In the genomic region with DNA sequence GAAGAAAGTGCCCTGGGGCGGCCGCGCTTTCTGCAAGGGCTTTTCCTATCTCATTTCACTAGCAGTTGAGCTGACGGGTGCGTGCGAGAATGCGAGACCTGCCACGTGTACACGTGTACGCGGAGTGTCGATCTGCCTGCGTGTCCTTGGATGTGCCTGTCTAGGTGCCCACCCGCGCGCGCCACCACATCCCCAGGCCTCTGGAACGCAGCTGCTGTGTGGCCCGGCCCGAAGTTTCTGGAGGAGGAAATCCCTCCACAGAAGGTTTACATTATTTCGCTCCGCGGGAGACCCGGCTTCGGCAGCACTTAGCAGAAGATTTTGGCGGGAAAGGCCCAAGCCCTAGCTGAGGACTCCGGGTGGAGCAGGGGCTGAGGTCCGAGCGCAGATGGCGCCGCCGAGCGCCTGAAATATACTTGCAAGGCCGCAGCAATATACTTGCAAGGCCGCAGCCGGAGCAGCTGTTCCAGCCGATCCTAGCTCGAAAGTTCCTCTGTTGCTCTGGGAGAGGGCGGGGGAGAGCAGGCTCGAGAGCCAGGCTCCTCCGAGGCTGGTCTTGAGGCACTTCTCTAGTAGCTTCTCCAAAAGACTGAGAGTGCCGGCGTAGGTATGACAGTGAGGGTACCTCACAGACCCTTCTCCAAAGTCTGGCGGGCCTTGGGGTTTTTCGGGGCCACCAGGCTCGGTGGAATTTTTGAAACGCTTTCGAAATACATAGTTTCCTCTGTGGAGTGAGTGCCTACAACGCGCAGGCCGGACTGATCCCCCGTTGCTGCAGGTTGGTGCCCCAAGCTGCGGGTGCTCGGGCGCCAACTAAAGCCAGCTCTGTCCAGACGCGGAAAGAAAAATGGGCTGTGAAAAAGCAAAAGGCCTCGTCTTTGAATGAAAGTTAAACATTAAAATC, we compare ENCODE assay signal across 1 cellular context.
TF ChIP-seq lines count a peak whose summit lies in the region.

No MANE protein-coding gene starts in this region.

TF ChIP-seq in WTC11, 78 proteins besides CTCF, POLR2A, EP300 and RAD21 (continued from another document):
- TF ChIP-seq, protein P1, sequence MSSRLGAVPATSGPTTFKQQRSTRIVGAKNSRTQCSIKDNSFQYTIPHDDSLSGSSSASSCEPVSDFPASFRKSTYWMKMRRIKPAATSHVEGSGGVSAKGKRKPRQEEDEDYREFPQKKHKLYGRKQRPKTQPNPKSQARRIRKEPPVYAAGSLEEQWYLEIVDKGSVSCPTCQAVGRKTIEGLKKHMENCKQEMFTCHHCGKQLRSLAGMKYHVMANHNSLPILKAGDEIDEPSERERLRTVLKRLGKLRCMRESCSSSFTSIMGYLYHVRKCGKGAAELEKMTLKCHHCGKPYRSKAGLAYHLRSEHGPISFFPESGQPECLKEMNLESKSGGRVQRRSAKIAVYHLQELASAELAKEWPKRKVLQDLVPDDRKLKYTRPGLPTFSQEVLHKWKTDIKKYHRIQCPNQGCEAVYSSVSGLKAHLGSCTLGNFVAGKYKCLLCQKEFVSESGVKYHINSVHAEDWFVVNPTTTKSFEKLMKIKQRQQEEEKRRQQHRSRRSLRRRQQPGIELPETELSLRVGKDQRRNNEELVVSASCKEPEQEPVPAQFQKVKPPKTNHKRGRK (CRISPR knock-in tag; IDR thresholded peaks at IDR 0.05; ENCODE audit: borderline replicate concordance) = 0 out of 2 replicates have a peak, but pooled peaks have one; percentile 35
- TF ChIP-seq SP1 (CRISPR knock-in tag; conservative IDR thresholded peaks at IDR 0.05) = 0 out of 2 replicates have a peak, but pooled peaks have one; percentile 32
- TF ChIP-seq FOXJ3 (CRISPR knock-in tag; IDR thresholded peaks at IDR 0.05; ENCODE audit: borderline replicate concordance) = peak; percentile 34; the same call in 1 of the 2 replicates
- 0 out of 2 replicates have a peak, but pooled peaks have one; percentile 23 for TF ChIP-seq TP53 (CRISPR knock-in tag; IDR thresholded peaks at IDR 0.05)
- TF ChIP-seq, protein P2, sequence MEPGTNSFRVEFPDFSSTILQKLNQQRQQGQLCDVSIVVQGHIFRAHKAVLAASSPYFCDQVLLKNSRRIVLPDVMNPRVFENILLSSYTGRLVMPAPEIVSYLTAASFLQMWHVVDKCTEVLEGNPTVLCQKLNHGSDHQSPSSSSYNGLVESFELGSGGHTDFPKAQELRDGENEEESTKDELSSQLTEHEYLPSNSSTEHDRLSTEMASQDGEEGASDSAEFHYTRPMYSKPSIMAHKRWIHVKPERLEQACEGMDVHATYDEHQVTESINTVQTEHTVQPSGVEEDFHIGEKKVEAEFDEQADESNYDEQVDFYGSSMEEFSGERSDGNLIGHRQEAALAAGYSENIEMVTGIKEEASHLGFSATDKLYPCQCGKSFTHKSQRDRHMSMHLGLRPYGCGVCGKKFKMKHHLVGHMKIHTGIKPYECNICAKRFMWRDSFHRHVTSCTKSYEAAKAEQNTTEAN (CRISPR knock-in tag; IDR thresholded peaks at IDR 0.05) = peak; percentile 89; the same call in 1 of the 2 replicates
- no peak for TF ChIP-seq NR3C1 (CRISPR knock-in tag; conservative IDR thresholded peaks at IDR 0.05; ENCODE audit: low read depth)
- TF ChIP-seq, protein P3, sequence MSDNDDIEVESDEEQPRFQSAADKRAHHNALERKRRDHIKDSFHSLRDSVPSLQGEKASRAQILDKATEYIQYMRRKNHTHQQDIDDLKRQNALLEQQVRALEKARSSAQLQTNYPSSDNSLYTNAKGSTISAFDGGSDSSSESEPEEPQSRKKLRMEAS (CRISPR knock-in tag; IDR thresholded peaks at IDR 0.05) = peak; percentile 95
- no peak for TF ChIP-seq ZNF423 (CRISPR knock-in tag; IDR thresholded peaks at IDR 0.05)
- peak; percentile 94 for TF ChIP-seq FOXP1 (CRISPR knock-in tag; IDR thresholded peaks at IDR 0.05; ENCODE audit: borderline replicate concordance)
- TF ChIP-seq CREM (CRISPR knock-in tag; IDR thresholded peaks at IDR 0.05) = peak; percentile 45; the same call in 1 of the 2 replicates
- TF ChIP-seq, protein P4, sequence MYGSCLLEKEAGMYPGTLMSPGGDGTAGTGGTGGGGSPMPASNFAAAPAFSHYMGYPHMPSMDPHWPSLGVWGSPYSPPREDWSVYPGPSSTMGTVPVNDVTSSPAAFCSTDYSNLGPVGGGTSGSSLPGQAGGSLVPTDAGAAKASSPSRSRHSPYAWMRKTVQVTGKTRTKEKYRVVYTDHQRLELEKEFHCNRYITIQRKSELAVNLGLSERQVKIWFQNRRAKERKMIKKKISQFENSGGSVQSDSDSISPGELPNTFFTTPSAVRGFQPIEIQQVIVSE (CRISPR knock-in tag; IDR thresholded peaks at IDR 0.05; ENCODE audit: borderline replicate concordance) = no peak
- TF ChIP-seq, protein P5, sequence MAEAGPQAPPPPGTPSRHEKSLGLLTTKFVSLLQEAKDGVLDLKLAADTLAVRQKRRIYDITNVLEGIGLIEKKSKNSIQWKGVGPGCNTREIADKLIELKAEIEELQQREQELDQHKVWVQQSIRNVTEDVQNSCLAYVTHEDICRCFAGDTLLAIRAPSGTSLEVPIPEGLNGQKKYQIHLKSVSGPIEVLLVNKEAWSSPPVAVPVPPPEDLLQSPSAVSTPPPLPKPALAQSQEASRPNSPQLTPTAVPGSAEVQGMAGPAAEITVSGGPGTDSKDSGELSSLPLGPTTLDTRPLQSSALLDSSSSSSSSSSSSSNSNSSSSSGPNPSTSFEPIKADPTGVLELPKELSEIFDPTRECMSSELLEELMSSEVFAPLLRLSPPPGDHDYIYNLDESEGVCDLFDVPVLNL (CRISPR knock-in tag; IDR thresholded peaks at IDR 0.05; ENCODE audit: borderline replicate concordance, low read depth) = peak; percentile 70; the same call in 1 of the 2 replicates
- TF ChIP-seq TCF7 (CRISPR knock-in tag; IDR thresholded peaks at IDR 0.05; ENCODE audit: low read depth) = no peak
- peak; percentile 50; the same call in 1 of the 2 replicates for TF ChIP-seq ZNF317 (CRISPR knock-in tag; IDR thresholded peaks at IDR 0.05; ENCODE audit: borderline replicate concordance, low read depth)
- TF ChIP-seq RELA (CRISPR knock-in tag; IDR thresholded peaks at IDR 0.05; ENCODE audit: borderline replicate concordance) = no peak
- TF ChIP-seq NR2C2 (CRISPR knock-in tag; IDR thresholded peaks at IDR 0.05) = peak; percentile 72; the same call in 1 of the 2 replicates
- TF ChIP-seq, protein P6, sequence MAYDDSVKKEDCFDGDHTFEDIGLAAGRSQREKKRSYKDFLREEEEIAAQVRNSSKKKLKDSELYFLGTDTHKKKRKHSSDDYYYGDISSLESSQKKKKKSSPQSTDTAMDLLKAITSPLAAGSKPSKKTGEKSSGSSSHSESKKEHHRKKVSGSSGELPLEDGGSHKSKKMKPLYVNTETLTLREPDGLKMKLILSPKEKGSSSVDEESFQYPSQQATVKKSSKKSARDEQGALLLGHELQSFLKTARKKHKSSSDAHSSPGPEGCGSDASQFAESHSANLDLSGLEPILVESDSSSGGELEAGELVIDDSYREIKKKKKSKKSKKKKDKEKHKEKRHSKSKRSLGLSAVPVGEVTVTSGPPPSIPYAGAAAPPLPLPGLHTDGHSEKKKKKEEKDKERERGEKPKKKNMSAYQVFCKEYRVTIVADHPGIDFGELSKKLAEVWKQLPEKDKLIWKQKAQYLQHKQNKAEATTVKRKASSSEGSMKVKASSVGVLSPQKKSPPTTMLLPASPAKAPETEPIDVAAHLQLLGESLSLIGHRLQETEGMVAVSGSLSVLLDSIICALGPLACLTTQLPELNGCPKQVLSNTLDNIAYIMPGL (CRISPR knock-in tag; IDR thresholded peaks at IDR 0.05) = peak; percentile 22; the same call in 1 of the 2 replicates
- peak; percentile 86 for TF ChIP-seq MYBL2 (CRISPR knock-in tag; IDR thresholded peaks at IDR 0.05)
- no peak for TF ChIP-seq MXD4 (CRISPR knock-in tag; IDR thresholded peaks at IDR 0.05; ENCODE audit: borderline replicate concordance)
- TF ChIP-seq, protein P7, sequence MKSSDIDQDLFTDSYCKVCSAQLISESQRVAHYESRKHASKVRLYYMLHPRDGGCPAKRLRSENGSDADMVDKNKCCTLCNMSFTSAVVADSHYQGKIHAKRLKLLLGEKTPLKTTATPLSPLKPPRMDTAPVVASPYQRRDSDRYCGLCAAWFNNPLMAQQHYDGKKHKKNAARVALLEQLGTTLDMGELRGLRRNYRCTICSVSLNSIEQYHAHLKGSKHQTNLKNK (CRISPR knock-in tag; IDR thresholded peaks at IDR 0.05) = no peak
- peak; percentile 83; the same call in 1 of the 2 replicates for TF ChIP-seq NR1H2 (CRISPR knock-in tag; IDR thresholded peaks at IDR 0.05)
- TF ChIP-seq CREB1 (CRISPR knock-in tag; IDR thresholded peaks at IDR 0.05) = peak; percentile 65; the same call in 1 of the 2 replicates
- TF ChIP-seq JAZF1 (CRISPR knock-in tag; IDR thresholded peaks at IDR 0.05) = no peak
- TF ChIP-seq, protein P8, sequence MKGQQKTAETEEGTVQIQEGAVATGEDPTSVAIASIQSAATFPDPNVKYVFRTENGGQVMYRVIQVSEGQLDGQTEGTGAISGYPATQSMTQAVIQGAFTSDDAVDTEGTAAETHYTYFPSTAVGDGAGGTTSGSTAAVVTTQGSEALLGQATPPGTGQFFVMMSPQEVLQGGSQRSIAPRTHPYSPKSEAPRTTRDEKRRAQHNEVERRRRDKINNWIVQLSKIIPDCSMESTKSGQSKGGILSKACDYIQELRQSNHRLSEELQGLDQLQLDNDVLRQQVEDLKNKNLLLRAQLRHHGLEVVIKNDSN (CRISPR knock-in tag; IDR thresholded peaks at IDR 0.05) = peak; percentile 55; the same call in 1 of the 2 replicates
- TF ChIP-seq ZBTB21 (CRISPR knock-in tag; IDR thresholded peaks at IDR 0.05; ENCODE audit: borderline replicate concordance) = no peak
- TF ChIP-seq NFE2L1 (CRISPR knock-in tag; IDR thresholded peaks at IDR 0.05) = peak; percentile 77; the same call in 1 of the 2 replicates
- no peak for TF ChIP-seq ZNF138 (CRISPR knock-in tag; conservative IDR thresholded peaks at IDR 0.05)
- TF ChIP-seq, protein P9, sequence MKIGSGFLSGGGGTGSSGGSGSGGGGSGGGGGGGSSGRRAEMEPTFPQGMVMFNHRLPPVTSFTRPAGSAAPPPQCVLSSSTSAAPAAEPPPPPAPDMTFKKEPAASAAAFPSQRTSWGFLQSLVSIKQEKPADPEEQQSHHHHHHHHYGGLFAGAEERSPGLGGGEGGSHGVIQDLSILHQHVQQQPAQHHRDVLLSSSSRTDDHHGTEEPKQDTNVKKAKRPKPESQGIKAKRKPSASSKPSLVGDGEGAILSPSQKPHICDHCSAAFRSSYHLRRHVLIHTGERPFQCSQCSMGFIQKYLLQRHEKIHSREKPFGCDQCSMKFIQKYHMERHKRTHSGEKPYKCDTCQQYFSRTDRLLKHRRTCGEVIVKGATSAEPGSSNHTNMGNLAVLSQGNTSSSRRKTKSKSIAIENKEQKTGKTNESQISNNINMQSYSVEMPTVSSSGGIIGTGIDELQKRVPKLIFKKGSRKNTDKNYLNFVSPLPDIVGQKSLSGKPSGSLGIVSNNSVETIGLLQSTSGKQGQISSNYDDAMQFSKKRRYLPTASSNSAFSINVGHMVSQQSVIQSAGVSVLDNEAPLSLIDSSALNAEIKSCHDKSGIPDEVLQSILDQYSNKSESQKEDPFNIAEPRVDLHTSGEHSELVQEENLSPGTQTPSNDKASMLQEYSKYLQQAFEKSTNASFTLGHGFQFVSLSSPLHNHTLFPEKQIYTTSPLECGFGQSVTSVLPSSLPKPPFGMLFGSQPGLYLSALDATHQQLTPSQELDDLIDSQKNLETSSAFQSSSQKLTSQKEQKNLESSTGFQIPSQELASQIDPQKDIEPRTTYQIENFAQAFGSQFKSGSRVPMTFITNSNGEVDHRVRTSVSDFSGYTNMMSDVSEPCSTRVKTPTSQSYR (CRISPR knock-in tag; IDR thresholded peaks at IDR 0.05) = 0 out of 2 replicates have a peak, but pooled peaks have one; percentile 65
- TF ChIP-seq, protein P10, sequence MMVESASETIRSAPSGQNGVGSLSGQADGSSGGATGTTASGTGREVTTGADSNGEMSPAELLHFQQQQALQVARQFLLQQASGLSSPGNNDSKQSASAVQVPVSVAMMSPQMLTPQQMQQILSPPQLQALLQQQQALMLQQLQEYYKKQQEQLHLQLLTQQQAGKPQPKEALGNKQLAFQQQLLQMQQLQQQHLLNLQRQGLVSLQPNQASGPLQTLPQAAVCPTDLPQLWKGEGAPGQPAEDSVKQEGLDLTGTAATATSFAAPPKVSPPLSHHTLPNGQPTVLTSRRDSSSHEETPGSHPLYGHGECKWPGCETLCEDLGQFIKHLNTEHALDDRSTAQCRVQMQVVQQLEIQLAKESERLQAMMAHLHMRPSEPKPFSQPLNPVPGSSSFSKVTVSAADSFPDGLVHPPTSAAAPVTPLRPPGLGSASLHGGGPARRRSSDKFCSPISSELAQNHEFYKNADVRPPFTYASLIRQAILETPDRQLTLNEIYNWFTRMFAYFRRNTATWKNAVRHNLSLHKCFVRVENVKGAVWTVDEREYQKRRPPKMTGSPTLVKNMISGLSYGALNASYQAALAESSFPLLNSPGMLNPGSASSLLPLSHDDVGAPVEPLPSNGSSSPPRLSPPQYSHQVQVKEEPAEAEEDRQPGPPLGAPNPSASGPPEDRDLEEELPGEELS (CRISPR knock-in tag; IDR thresholded peaks at IDR 0.05) = 0 out of 2 replicates have a peak, but pooled peaks have one; percentile 25
- TF ChIP-seq, protein P11, sequence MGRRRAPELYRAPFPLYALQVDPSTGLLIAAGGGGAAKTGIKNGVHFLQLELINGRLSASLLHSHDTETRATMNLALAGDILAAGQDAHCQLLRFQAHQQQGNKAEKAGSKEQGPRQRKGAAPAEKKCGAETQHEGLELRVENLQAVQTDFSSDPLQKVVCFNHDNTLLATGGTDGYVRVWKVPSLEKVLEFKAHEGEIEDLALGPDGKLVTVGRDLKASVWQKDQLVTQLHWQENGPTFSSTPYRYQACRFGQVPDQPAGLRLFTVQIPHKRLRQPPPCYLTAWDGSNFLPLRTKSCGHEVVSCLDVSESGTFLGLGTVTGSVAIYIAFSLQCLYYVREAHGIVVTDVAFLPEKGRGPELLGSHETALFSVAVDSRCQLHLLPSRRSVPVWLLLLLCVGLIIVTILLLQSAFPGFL (CRISPR knock-in tag; IDR thresholded peaks at IDR 0.05; ENCODE audit: borderline replicate concordance) = no peak
- peak; percentile 65; the same call in 1 of the 2 replicates for TF ChIP-seq TEAD4 (CRISPR knock-in tag; IDR thresholded peaks at IDR 0.05)
- TF ChIP-seq, protein P12, sequence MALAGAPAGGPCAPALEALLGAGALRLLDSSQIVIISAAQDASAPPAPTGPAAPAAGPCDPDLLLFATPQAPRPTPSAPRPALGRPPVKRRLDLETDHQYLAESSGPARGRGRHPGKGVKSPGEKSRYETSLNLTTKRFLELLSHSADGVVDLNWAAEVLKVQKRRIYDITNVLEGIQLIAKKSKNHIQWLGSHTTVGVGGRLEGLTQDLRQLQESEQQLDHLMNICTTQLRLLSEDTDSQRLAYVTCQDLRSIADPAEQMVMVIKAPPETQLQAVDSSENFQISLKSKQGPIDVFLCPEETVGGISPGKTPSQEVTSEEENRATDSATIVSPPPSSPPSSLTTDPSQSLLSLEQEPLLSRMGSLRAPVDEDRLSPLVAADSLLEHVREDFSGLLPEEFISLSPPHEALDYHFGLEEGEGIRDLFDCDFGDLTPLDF (CRISPR knock-in tag; IDR thresholded peaks at IDR 0.05) = 0 out of 2 replicates have a peak, but pooled peaks have one; percentile 59
- TF ChIP-seq SMAD4 (CRISPR knock-in tag; IDR thresholded peaks at IDR 0.05) = peak; percentile 36; the same call in 1 of the 2 replicates
